15 cellular contexts compared by ENCODE assay signal in the genomic region with DNA sequence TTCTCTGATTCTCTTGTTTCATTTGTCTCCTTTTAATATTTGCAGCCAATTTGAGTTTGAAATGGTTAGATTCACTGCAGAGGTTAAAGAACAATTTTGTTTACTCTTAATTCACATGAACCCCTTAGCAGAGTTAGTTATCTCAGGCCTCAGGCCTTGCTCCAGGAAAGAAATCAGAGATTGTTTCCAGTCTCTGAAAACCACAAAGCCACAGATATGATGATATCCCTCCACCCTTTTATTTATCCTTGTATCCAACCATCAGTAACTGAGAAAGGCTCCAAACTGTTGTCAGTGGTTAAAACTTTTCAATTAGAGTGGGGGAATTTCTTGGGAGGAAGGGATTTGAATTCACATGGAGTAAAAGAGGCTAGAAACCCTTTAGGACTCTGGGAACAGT.
DNase-seq lines count a peak whose midpoint lies in the region; ATAC-seq and TF ChIP-seq lines count a peak whose summit lies in the region.
"Had no signal": no experiment of that assay in that cellular context is flagged by ENCODE, and none has a peak within 500 bp of the region (broad histone marks: within the 10 kb centered on the region; RNA-seq: fewer than 3 reads in every experiment).

No MANE protein-coding gene starts in this region.

- no peaks in the 10 kb centered on the region; the same call in 1 of the 2 replicates for H3K9me2 ChIP-seq in GM23338 (ENCODE audit: insufficient read depth)

- H2BK5ac ChIP-seq in mesenchymal stem cell (ENCODE audit: low read depth, low read length, poor library complexity, severe bottlenecking), result no peak overlapping the region

- no peaks in the 10 kb centered on the region for H3K27me3 ChIP-seq in mesenchymal stem cell (ENCODE audit: control insufficient read depth in 1 of 2, insufficient read depth in 1 of 2, low read length in 2 of 2)
- H3K27me3 ChIP-seq in CD8-positive, alpha-beta T cell (ENCODE audit: insufficient read depth, low read length), result no peaks in the 10 kb centered on the region
- no peaks in the 10 kb centered on the region for H3K27me3 ChIP-seq in GM23338 (ENCODE audit: insufficient read depth)
- H3K27me3 ChIP-seq: BLaER1 treated with 17β-estradiol and CSF1 and Interleukin-3, amounts not matched to agents 10 nM and 100 nM had no signal

- H3K36me3 Mint-ChIP-seq in CD8-positive, alpha-beta T cell, result no peaks in the 10 kb centered on the region
- H3K36me3 Mint-ChIP-seq in GM23338 (ENCODE audit: low read depth), result no peaks in the 10 kb centered on the region
- H3K36me3 Mint-ChIP-seq: CD4-positive, CD25-positive, alpha-beta regulatory T cell had no signal

- H3K4me2 ChIP-seq in mesenchymal stem cell (ENCODE audit: low read length, poor library complexity, severe bottlenecking), result no peak overlapping the region
- no peak overlapping the region for H3K4me2 ChIP-seq in GM23338
- H3K4me2 ChIP-seq: BLaER1 treated with 17β-estradiol and CSF1 and Interleukin-3, amounts not matched to agents 10 nM and 100 nM had no signal

- no peaks in the 10 kb centered on the region for H3K79me2 ChIP-seq in GM23338 (replicated peaks; ENCODE audit: insufficient read depth)

- H3K4me3 ChIP-seq in astrocyte of the cerebellum (ENCODE audit: low read depth, low read length), result no peak overlapping the region
- no peak overlapping the region for H3K4me3 ChIP-seq in fibroblast of mammary gland (ENCODE audit: control insufficient read depth, low read depth, low read length)
- no peak overlapping the region for H3K4me3 ChIP-seq in mesenchymal stem cell (ENCODE audit: insufficient read depth in 1 of 2, low read depth in 1 of 2, low read length in 2 of 2)
- H3K4me3 ChIP-seq in CD8-positive, alpha-beta T cell (ENCODE audit: low read depth, low read length), result no peak overlapping the region
- H3K4me3 ChIP-seq in GM23338, result no peak overlapping the region
- H3K4me3 ChIP-seq: BLaER1 treated with 17β-estradiol and CSF1 and Interleukin-3, amounts not matched to agents 10 nM and 100 nM; GM12878; HAP-1 had no signal

- no peak overlapping the region for H3K18ac ChIP-seq in mesenchymal stem cell (ENCODE audit: low read depth in 1 of 2, low read length in 2 of 2)

- no peak overlapping the region for H2BK15ac ChIP-seq in mesenchymal stem cell (ENCODE audit: low read depth, poor library complexity, severe bottlenecking)

- H3K9me3 ChIP-seq in mesenchymal stem cell (ENCODE audit: control insufficient read depth, low read length), result no peaks in the 10 kb centered on the region
- H3K9me3 ChIP-seq in CD8-positive, alpha-beta T cell (ENCODE audit: low read length), result no peaks in the 10 kb centered on the region
- H3K9me3 ChIP-seq: BLaER1 treated with 17β-estradiol and CSF1 and Interleukin-3, amounts not matched to agents 10 nM and 100 nM; HAP-1 had no signal

- no peak overlapping the region for H2BK12ac ChIP-seq in mesenchymal stem cell (ENCODE audit: low read length in 2 of 2)

- no peak overlapping the region for H2AFZ ChIP-seq in mesenchymal stem cell (ENCODE audit: low read depth, low read length)
- H2AFZ ChIP-seq in GM23338, result no peak overlapping the region

- no peaks in the 10 kb centered on the region for H3F3A ChIP-seq in GM23338 (replicated peaks; ENCODE audit: low read depth)

- no peak overlapping the region for H3K9ac ChIP-seq in mesenchymal stem cell (ENCODE audit: low read length)
- H3K9ac ChIP-seq: BLaER1 treated with 17β-estradiol and CSF1 and Interleukin-3, amounts not matched to agents 10 nM and 100 nM had no signal

- H4K20me1 ChIP-seq in GM23338 (replicated peaks; ENCODE audit: insufficient read depth), result no peaks in the 10 kb centered on the region
- H4K20me1 ChIP-seq: BLaER1 treated with 17β-estradiol and CSF1 and Interleukin-3, amounts not matched to agents 10 nM and 100 nM had no signal

- ATAC-seq in CD8-positive, alpha-beta T cell, result no peak
- no peak for ATAC-seq in GM23338
- ATAC-seq: GM12878 had no signal

- no peaks in the 10 kb centered on the region for H3K27me3 Mint-ChIP-seq in CD8-positive, alpha-beta T cell (ENCODE audit: low read depth)
- H3K27me3 Mint-ChIP-seq in GM23338 (ENCODE audit: insufficient read depth, low read depth, poor library complexity), result no peaks in the 10 kb centered on the region

- H3K14ac ChIP-seq in mesenchymal stem cell (ENCODE audit: low read length in 2 of 2), result no peak overlapping the region

- TF ChIP-seq CTCF in astrocyte of the cerebellum (IDR thresholded peaks at IDR 0.05; ENCODE audit: low read depth, low read length, missing control alignments) (no peak), fibroblast of mammary gland (conservative IDR thresholded peaks at IDR 0.05; ENCODE audit: control insufficient read depth, insufficient read depth, low read depth, low read length) (no peak), GM23338 (conservative IDR thresholded peaks at IDR 0.05; ENCODE audit: low read depth in 2 of 2) (no peak)
- TF ChIP-seq CTCF in CD8-positive, alpha-beta T cell (IDR thresholded peaks at IDR 0.05), result no peak

- DNase-seq in HT1080 (ENCODE audit: low read depth), result peak; percentile 13
- peak; percentile 19 for DNase-seq in astrocyte of the cerebellum (ENCODE audit: low read depth)
- peak; percentile 20 for DNase-seq in fibroblast of mammary gland (ENCODE audit: low read depth)
- DNase-seq in mesenchymal stem cell, result peak; percentile 3
- no peak for DNase-seq in CD8-positive, alpha-beta T cell
- no peak for DNase-seq in T-helper 1 cell
- no peak for DNase-seq in NCI-H2196 (lab: John Stamatoyannopoulos, UW; ENCODE audit: unreplicated experiment)
- DNase-seq in GM23338 (ENCODE audit: low spot score), result no peak
- DNase-seq: ACHN; Calu3; CD4-positive, CD25-positive, alpha-beta regulatory T cell; DMS 273 treated with DMSO at 0.1 percent for 48 hours had no signal

- H3K4me1 Mint-ChIP-seq in CD8-positive, alpha-beta T cell (ENCODE audit: low read depth), result peaks cover 7% of the 10 kb centered on the region
- H3K4me1 Mint-ChIP-seq in GM23338, result no peaks in the 10 kb centered on the region

- H2BK120ac ChIP-seq in mesenchymal stem cell (ENCODE audit: low read depth, low read length), result no peak overlapping the region

- POLR2A ChIA-PET in CD8-positive, alpha-beta T cell (lab: Charles Lee), result no interaction called here

- intact Hi-C loops in CD8-positive, alpha-beta T cell (cut with DNase I, micrococcal nuclease), result no loop called here

- H3K36me3 ChIP-seq in mesenchymal stem cell (ENCODE audit: control insufficient read depth in 1 of 2, insufficient read depth in 2 of 2, low read depth in 1 of 2, low read length in 2 of 2) (no peaks in the 10 kb centered on the region), GM23338 (ENCODE audit: insufficient read depth) (no peaks in the 10 kb centered on the region)
- H3K36me3 ChIP-seq in CD8-positive, alpha-beta T cell (ENCODE audit: insufficient read depth, low read length), result no peaks in the 10 kb centered on the region
- H3K36me3 ChIP-seq: BLaER1 treated with 17β-estradiol and CSF1 and Interleukin-3, amounts not matched to agents 10 nM and 100 nM; HAP-1 had no signal

- H4K91ac ChIP-seq in mesenchymal stem cell (ENCODE audit: low read length), result no peak overlapping the region

- H3K27ac Mint-ChIP-seq in CD8-positive, alpha-beta T cell, result no peak overlapping the region
- no peak overlapping the region for H3K27ac Mint-ChIP-seq in GM23338
- H3K27ac Mint-ChIP-seq: CD4-positive, CD25-positive, alpha-beta regulatory T cell had no signal

- CTCF ChIA-PET in CD8-positive, alpha-beta T cell (lab: Charles Lee), result no interaction called here

- H3K4me1 ChIP-seq in mesenchymal stem cell (ENCODE audit: control insufficient read depth, insufficient read depth, low read depth, low read length) (no peaks in the 10 kb centered on the region), GM23338 (ENCODE audit: insufficient read depth) (no peaks in the 10 kb centered on the region)
- H3K4me1 ChIP-seq in CD8-positive, alpha-beta T cell (ENCODE audit: insufficient read depth, low read length), result peaks cover 4% of the 10 kb centered on the region
- H3K4me1 ChIP-seq: HAP-1 had no signal

- no peak overlapping the region for H3K23ac ChIP-seq in mesenchymal stem cell (ENCODE audit: low read length in 2 of 2)

- in situ Hi-C loops in astrocyte of the cerebellum (cut with HindIII; ENCODE audit: low sequenced_read_pairs), result no loop called here

- no peak overlapping the region for H2AK5ac ChIP-seq in mesenchymal stem cell (ENCODE audit: low read length, severe bottlenecking)

- no peak overlapping the region for H4K8ac ChIP-seq in mesenchymal stem cell (ENCODE audit: low read length)

- H3K4ac ChIP-seq in mesenchymal stem cell (ENCODE audit: low read depth in 1 of 2, low read length in 2 of 2), result no peak overlapping the region

- H3K9me3 Mint-ChIP-seq in CD8-positive, alpha-beta T cell, result no peaks in the 10 kb centered on the region
- no peaks in the 10 kb centered on the region for H3K9me3 Mint-ChIP-seq in GM23338

- H3K27ac ChIP-seq in mesenchymal stem cell (ENCODE audit: low read length, poor library complexity, severe bottlenecking) (no peak overlapping the region), GM23338 (ENCODE audit: low read depth) (no peak overlapping the region)
- H3K27ac ChIP-seq in CD8-positive, alpha-beta T cell (ENCODE audit: low read depth, low read length), result no peak overlapping the region
- H3K27ac ChIP-seq: BLaER1 treated with 17β-estradiol and CSF1 and Interleukin-3, amounts not matched to agents 10 nM and 100 nM had no signal

- H3K4me3 Mint-ChIP-seq in CD8-positive, alpha-beta T cell, result no peak overlapping the region
- H3K4me3 Mint-ChIP-seq in GM23338, result no peak overlapping the region
- H3K4me3 Mint-ChIP-seq: CD4-positive, CD25-positive, alpha-beta regulatory T cell had no signal

- no peaks in the 10 kb centered on the region for H3K79me1 ChIP-seq in mesenchymal stem cell (replicated peaks; ENCODE audit: low read length, poor library complexity, severe bottlenecking)

TF ChIP-seq in GM23338, 12 proteins besides CTCF, POLR2A, EP300 and RAD21 (continues in another document):
- TF ChIP-seq CREB1 (CRISPR knock-in tag; IDR thresholded peaks at IDR 0.05; ENCODE audit: low read depth) (no peak), EZH2 (IDR thresholded peaks at IDR 0.05; ENCODE audit: low read depth, unreplicated experiment) (no peak), STAT1 (IDR thresholded peaks at IDR 0.05; ENCODE audit: unreplicated experiment) (no peak), POLR2AphosphoS5 (IDR thresholded peaks at IDR 0.05; ENCODE audit: low read depth) (no peak)

Comparison
In these comparisons a context has a peak if more than half of its experiments do, and no peak if none do; other contexts are left out.
1. DNase-seq: peak in HT1080 (single experiment), astrocyte of the cerebellum (single experiment), fibroblast of mammary gland (single experiment) and mesenchymal stem cell (single experiment); none in CD8-positive, alpha-beta T cell (0 of 7), T-helper 1 cell (0 of 5), NCI-H2196 (single experiment) and GM23338 (single experiment).